1 cellular context compared by ENCODE assay signal in the genomic region with DNA sequence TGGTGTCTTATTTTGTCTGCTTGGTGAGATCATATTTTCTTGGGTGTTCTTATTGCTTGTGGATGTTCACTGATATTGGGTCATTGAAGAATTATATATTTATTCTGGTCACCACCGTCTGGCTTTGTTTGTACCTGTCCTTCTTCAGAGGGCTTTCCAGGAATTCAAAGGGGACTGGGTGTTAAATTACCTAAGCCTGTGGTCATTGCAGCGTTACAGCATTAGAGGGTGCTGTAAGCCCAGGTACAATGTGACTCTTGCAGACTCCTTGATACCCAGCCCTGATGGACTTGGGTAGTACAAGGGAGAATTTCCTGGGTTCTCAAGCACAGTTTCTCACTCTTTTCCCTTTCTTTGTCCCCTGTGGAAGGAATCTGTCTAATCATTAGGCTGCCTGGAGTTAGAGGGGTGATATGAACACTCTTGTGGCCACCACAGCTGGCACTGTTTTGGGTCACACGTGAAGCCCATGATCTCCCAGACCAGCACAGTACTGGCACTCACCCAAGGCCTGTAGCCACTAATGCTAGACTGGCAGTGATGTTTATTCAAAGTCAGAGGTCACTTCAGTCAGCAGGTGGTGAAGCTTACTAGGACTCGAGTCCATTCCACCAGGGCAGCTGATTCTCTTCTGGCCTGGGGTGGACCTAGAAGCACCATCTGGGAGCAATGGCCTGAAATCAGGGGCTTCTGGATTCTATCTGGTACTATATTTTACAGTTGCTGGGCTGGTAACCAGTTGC.
TF ChIP-seq lines count a peak whose summit lies in the region.

No MANE protein-coding gene starts in this region.

TF ChIP-seq in HEK293, 187 proteins besides CTCF, POLR2A, EP300 and RAD21 (continued from another document):
- TF ChIP-seq, protein P1, sequence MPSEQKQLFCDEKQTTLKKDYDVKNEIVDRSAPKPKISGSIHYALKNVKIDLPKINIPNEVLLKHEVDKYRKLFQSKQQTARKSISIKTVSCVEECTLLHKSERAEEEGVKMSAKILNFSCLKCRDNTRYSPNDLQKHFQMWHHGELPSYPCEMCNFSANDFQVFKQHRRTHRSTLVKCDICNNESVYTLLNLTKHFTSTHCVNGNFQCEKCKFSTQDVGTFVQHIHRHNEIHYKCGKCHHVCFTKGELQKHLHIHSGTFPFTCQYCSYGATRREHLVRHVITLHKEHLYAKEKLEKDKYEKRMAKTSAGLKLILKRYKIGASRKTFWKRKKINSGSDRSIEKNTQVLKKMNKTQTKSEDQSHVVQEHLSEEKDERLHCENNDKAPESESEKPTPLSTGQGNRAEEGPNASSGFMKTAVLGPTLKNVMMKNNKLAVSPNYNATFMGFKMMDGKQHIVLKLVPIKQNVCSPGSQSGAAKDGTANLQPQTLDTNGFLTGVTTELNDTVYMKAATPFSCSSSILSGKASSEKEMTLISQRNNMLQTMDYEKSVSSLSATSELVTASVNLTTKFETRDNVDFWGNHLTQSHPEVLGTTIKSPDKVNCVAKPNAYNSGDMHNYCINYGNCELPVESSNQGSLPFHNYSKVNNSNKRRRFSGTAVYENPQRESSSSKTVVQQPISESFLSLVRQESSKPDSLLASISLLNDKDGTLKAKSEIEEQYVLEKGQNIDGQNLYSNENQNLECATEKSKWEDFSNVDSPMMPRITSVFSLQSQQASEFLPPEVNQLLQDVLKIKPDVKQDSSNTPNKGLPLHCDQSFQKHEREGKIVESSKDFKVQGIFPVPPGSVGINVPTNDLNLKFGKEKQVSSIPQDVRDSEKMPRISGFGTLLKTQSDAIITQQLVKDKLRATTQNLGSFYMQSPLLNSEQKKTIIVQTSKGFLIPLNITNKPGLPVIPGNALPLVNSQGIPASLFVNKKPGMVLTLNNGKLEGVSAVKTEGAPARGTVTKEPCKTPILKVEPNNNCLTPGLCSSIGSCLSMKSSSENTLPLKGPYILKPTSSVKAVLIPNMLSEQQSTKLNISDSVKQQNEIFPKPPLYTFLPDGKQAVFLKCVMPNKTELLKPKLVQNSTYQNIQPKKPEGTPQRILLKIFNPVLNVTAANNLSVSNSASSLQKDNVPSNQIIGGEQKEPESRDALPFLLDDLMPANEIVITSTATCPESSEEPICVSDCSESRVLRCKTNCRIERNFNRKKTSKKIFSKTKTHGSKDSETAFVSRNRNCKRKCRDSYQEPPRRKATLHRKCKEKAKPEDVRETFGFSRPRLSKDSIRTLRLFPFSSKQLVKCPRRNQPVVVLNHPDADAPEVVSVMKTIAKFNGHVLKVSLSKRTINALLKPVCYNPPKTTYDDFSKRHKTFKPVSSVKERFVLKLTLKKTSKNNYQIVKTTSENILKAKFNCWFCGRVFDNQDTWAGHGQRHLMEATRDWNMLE (tag by site-specific recombination; conservative IDR thresholded peaks at IDR 0.05; ENCODE audit: low read depth) = no peak
